ENCODE assay signal across 8 cellular contexts in genomic region chr12:54207539-54208267, GRCh38. TPM values are rescaled to one million over a fixed set of nuclear protein-coding genes. Genes with fewer than 3 reads are reported as not detected.
A peak's percentile ranks its signal among the peaks of the same experiment; 100 is the strongest.
DNase-seq lines count a peak whose midpoint lies in the region; ATAC-seq and TF ChIP-seq lines count a peak whose summit lies in the region.

No MANE protein-coding gene starts in this region.

- TF ChIP-seq CTCF in GM23338 (conservative IDR thresholded peaks at IDR 0.05; ENCODE audit: low read depth in 2 of 2) (peak; percentile 92 to 98), WI38 (IDR thresholded peaks at IDR 0.05; ENCODE audit: low read depth, low read length) (peak; percentile 96), mammary epithelial cell (conservative IDR thresholded peaks at IDR 0.05 in 1 of 2, IDR thresholded peaks at IDR 0.05 in 1 of 2; ENCODE audit: extremely low read depth in 1 of 2, insufficient read depth in 1 of 2, low read depth in 1 of 2, low read length in 2 of 2) (peak; percentile 97 to 99)

- no peaks in the 10 kb centered on the region; the same call in 1 of the 2 replicates for H3K4me1 ChIP-seq in GM23338 (ENCODE audit: insufficient read depth)
- peaks cover 13% of the 10 kb centered on the region for H3K4me1 ChIP-seq in mammary epithelial cell (ENCODE audit: insufficient read depth, low read length)

- H3K36me3 ChIP-seq in GM23338 (ENCODE audit: insufficient read depth): no peaks in the 10 kb centered on the region
- H3K36me3 ChIP-seq in mammary epithelial cell (ENCODE audit: insufficient read depth, low read length): no peaks in the 10 kb centered on the region

- CTCF ChIA-PET in mammary epithelial cell (lab: Charles Lee; ENCODE audit: low non-redundant PET): interaction anchor here (0.5 to 1.4 kb wide), 8 partner anchors 16 to 1901 kb away, joined by 3 to 19 read pairs (median 4); partner anchors contain the start of gene HOXC8

- H2AFZ ChIP-seq in GM23338 (peak overlapping the region; percentile 45; the same call in 1 of the 2 replicates), mammary epithelial cell (ENCODE audit: low read depth, low read length) (peak overlapping the region; percentile 76)

- H3K9me2 ChIP-seq in GM23338 (ENCODE audit: insufficient read depth): no peaks in the 10 kb centered on the region

- H3K36me3 Mint-ChIP-seq in GM23338 (ENCODE audit: low read depth): no peaks in the 10 kb centered on the region; the same call in 2 of the 3 replicates

- DNase-seq in DMS153 (lab: John Stamatoyannopoulos, UW) (peak; percentile 8), GM23338 (ENCODE audit: low spot score) (peak; percentile 96), NCI-H1694 treated with DMSO at 0.1 percent for 48 hours (lab: John Stamatoyannopoulos, UW) (peak; percentile 35), mammary epithelial cell (peak; percentile 81), left lobe of liver (ENCODE audit: low spot score) (peak; percentile 66)
- peak; percentile 55 to 69 (median 58) for DNase-seq in stimulated activated CD4-positive, alpha-beta T cell treated with anti-CD3 and anti-CD28 coated beads, TNF-alpha, amount 100 ng/mL, for 4 hours (ENCODE audit: low read depth in 3 of 3)

- H3K27me3 ChIP-seq in GM23338 (ENCODE audit: insufficient read depth): peaks cover 90% of the 10 kb centered on the region
- H3K27me3 ChIP-seq in mammary epithelial cell (ENCODE audit: insufficient read depth, low read length): no peaks in the 10 kb centered on the region

- H4K20me1 ChIP-seq in GM23338 (replicated peaks; ENCODE audit: insufficient read depth) (no peaks in the 10 kb centered on the region), mammary epithelial cell (ENCODE audit: insufficient read depth, low read length) (no peaks in the 10 kb centered on the region)

- WGBS in mammary epithelial cell (ENCODE audit: low coverage, missing lambda C conversion rate): 19% methylated on average over 15 of the region's 16 CpGs

- no TSS peak for BruUV-seq in mammary epithelial cell (replicated peaks; lab: Mats Ljungman, UMichigan)

- H3K27ac ChIP-seq in GM23338 (ENCODE audit: low read depth): no peak overlapping the region
- H3K27ac ChIP-seq in mammary epithelial cell (ENCODE audit: insufficient read depth, low read depth, low read length): no peak overlapping the region

- H3K9me3 ChIP-seq in mammary epithelial cell (replicated peaks; ENCODE audit: insufficient read depth, low read length): no peaks in the 10 kb centered on the region

- no peaks in the 10 kb centered on the region for H3F3A ChIP-seq in GM23338 (replicated peaks; ENCODE audit: low read depth)

- peaks cover 6% of the 10 kb centered on the region; the same call in 2 of the 3 replicates for H3K4me1 Mint-ChIP-seq in GM23338

- in situ Hi-C loops in mammary epithelial cell (cut with MboI; ENCODE audit: low sequenced_read_pairs in 2 of 2): loop anchor here (10.0 kb wide), 3 partner anchors 223 to 443 kb away; partner anchors contain the start of gene HOXC10 (in 1 of the 2)

- ATAC-seq in GM23338 (peak; percentile 94), left lobe of liver (peak; percentile 94), GM21360 (IDR thresholded peaks at IDR 0.05; ENCODE audit: unreplicated experiment) (no peak)

- no peak overlapping the region for H3K4me2 ChIP-seq in GM23338
- peak overlapping the region; percentile 42 for H3K4me2 ChIP-seq in mammary epithelial cell (ENCODE audit: insufficient read depth, low read depth, low read length)

- H3K27me3 Mint-ChIP-seq in GM23338 (ENCODE audit: insufficient read depth, low read depth, poor library complexity): peaks cover 72% of the 10 kb centered on the region

- H3K4me3 ChIP-seq in GM23338 (no peak overlapping the region), WI38 (ENCODE audit: low read depth, low read length) (no peak overlapping the region), mammary epithelial cell (replicated peaks in 1 of 3; ENCODE audit: insufficient read depth in 1 of 3, low read depth in 2 of 3, low read length in 3 of 3) (no peak overlapping the region)

- H3K79me2 ChIP-seq in GM23338 (replicated peaks; ENCODE audit: insufficient read depth): no peaks in the 10 kb centered on the region
- no peaks in the 10 kb centered on the region for H3K79me2 ChIP-seq in mammary epithelial cell (ENCODE audit: insufficient read depth, low read length)

- peak overlapping the region; percentile 35; the same call in 1 of the 3 replicates for H3K4me3 Mint-ChIP-seq in GM23338

- H3K9me3 Mint-ChIP-seq in GM23338: no peaks in the 10 kb centered on the region

- H3K27ac Mint-ChIP-seq in GM23338: no peak overlapping the region

- H3K9ac ChIP-seq in mammary epithelial cell (ENCODE audit: insufficient read depth, low read length): no peak overlapping the region

- dilution Hi-C loops in mammary epithelial cell (cut with HindIII; ENCODE audit: low sequenced_read_pairs): loop anchor here (10.0 kb wide), 1 partner anchor 73 kb away; no protein-coding TSS in a partner anchor

- intact Hi-C loops in mammary epithelial cell (cut with micrococcal nuclease): loop anchor here (1.0 kb wide), 2 partner anchors 201 to 440 kb away; no protein-coding TSS in a partner anchor

TF ChIP-seq in GM23338, 12 proteins besides CTCF, POLR2A, EP300 and RAD21 (continues in another document):
- no peak for TF ChIP-seq ETS1 (IDR thresholded peaks at IDR 0.05)
- TF ChIP-seq STAT1 (IDR thresholded peaks at IDR 0.05; ENCODE audit: unreplicated experiment): no peak
- no peak for TF ChIP-seq NANOG (IDR thresholded peaks at IDR 0.05; ENCODE audit: borderline replicate concordance)
- TF ChIP-seq EZH2phosphoT487 (IDR thresholded peaks at IDR 0.05; ENCODE audit: unreplicated experiment): no peak
- TF ChIP-seq POLR2AphosphoS5 (IDR thresholded peaks at IDR 0.05; ENCODE audit: low read depth): no peak
- no peak for TF ChIP-seq REST (IDR thresholded peaks at IDR 0.05; ENCODE audit: unreplicated experiment)
- TF ChIP-seq JUNB (IDR thresholded peaks at IDR 0.05; ENCODE audit: unreplicated experiment): no peak
- no peak for TF ChIP-seq CREB1 (CRISPR knock-in tag; IDR thresholded peaks at IDR 0.05; ENCODE audit: low read depth)
- TF ChIP-seq ZNF331 (CRISPR knock-in tag; IDR thresholded peaks at IDR 0.05; ENCODE audit: low read depth): no peak
- no peak for TF ChIP-seq ZNF114 (CRISPR knock-in tag; IDR thresholded peaks at IDR 0.05)
- no peak for TF ChIP-seq EZH2 (IDR thresholded peaks at IDR 0.05; ENCODE audit: low read depth, unreplicated experiment)

RNA-seq across cellular contexts. Expression of gene SMUG1, which starts 18.9 kb away (rescaled TPM):
- 19.6 and 23.8 TPM in 2 replicates for total RNA-seq in GM23338 (2014; rRNA removed; shearing (Covaris generic))
- polyA plus RNA-seq in GM23338 (2016; fragmentation: Nextera tagmentation; extraction: Ambion mirVana): 21.8 and 23.1 TPM in 2 replicates
- 10 to 100 TPM; 30.7 to 52.7 TPM for total RNA-seq in mammary epithelial cell
- polyA plus RNA-seq in mammary epithelial cell: 54.7 TPM
- polyA minus RNA-seq in mammary epithelial cell: 80.1 TPM
- 22.7 TPM for total RNA-seq in left lobe of liver

Comparison
In these comparisons a context has a peak if more than half of its experiments do, and no peak if none do; other contexts are left out.
1. DNase-seq: peak in every context shown above with its lines; median percentile 96 in GM23338; 81 in mammary epithelial cell; 66 in left lobe of liver; 58 in stimulated activated CD4-positive, alpha-beta T cell treated with anti-CD3 and anti-CD28 coated beads, TNF-alpha, amount 100 ng/mL, for 4 hours; 35 in NCI-H1694 treated with DMSO at 0.1 percent for 48 hours; 8 in DMS153.